Comparison of ENCODE assay signal across 8 cellular contexts in the genomic region with DNA sequence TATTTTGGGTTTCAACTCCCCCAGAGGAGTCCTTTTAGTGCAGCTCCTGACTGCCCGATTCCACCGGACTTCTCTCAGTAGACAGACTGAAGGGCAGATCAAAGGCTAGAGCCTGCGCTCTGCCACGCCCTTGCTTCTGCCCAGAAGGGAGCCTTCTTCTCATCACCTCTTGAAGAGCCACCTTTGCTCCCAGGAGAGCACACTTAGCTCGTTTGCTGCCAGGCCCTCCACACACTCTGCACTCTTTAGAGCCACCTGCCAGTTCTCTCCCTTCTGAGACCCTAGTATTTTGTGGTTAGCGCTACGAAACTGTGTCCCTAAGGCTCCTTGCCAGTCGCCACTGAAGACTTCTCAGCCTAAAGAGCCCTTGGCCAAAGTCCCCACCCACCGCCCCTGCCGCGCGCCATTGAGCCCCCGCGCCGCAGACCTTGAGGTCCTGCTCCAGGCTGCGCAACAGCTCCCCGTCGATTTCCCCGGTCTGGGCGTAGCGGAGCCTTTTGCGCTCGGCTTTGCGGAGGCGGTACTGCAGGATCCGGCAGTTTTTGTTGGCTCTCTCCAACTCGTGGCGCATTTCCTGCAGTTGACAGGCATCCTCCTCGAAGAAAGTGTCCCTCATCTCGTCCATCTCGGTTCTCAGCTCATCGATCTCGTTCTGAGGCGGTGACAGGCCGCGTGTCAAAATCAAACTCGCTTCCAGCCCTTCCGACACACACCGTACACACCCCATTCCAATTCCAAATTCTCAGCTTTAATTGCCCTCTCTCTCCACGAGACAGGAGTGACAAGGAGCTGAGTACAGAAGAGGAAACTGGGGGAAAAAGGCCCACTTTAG. TPM values are rescaled to one million over a fixed set of nuclear protein-coding genes. Genes with fewer than 3 reads are reported as not detected.
DNase-seq lines count a peak whose midpoint lies in the region; ATAC-seq, FAIRE-seq and TF ChIP-seq lines count a peak whose summit lies in the region.

No MANE protein-coding gene starts in this region.

- intact Hi-C loops in kidney (cut with DNase I): no loop called here

- TF ChIP-seq CTCF in cardiac fibroblast (IDR thresholded peaks at IDR 0.05; ENCODE audit: low read depth, low read length): no peak
- no peak for TF ChIP-seq CTCF in kidney (IDR thresholded peaks at IDR 0.05; ENCODE audit: borderline replicate concordance, extremely low read depth, insufficient read depth)

- H3K27me3 Mint-ChIP-seq in T-helper 17 cell: peaks cover 11% of the 10 kb centered on the region

- H3K27ac ChIP-seq in kidney (ENCODE audit: low read depth in 2 of 2, low read length in 2 of 2): no peak overlapping the region

- peaks cover 2% of the 10 kb centered on the region for H3K36me3 Mint-ChIP-seq in T-helper 17 cell (ENCODE audit: low read depth)

- H3K4me1 ChIP-seq in kidney (ENCODE audit: control insufficient read depth in 1 of 2, insufficient read depth in 1 of 2, low read depth in 1 of 2, low read length in 2 of 2): peaks cover 3 to 10% of the 10 kb centered on the region in 2 donors

- in situ Hi-C loops in G401 (cut with HindIII; ENCODE audit: low sequenced_read_pairs): no loop called here

- ATAC-seq in T-helper 17 cell (peak; percentile 35), GM18498 (IDR thresholded peaks at IDR 0.05; ENCODE audit: unreplicated experiment) (no peak)

- peaks cover 32% of the 10 kb centered on the region for H3K4me1 Mint-ChIP-seq in T-helper 17 cell

- H3K9ac ChIP-seq in kidney (ENCODE audit: low read length in 2 of 2): no peak overlapping the region

- FAIRE-seq in kidney (lab: Jason Lieb, UNC): no peak

- no peaks in the 10 kb centered on the region for H3K9me3 ChIP-seq in T-helper 17 cell (ENCODE audit: control insufficient read depth, low read length, poor library complexity, severe bottlenecking)
- no peaks in the 10 kb centered on the region for H3K9me3 ChIP-seq in kidney (ENCODE audit: control insufficient read depth in 1 of 2, low read length in 2 of 2)

- H3K4me3 ChIP-seq in cardiac fibroblast (replicated peaks in 1 of 2; ENCODE audit: low read depth in 2 of 2, low read length in 2 of 2) (peak overlapping the region; percentile 70 to 71), kidney (ENCODE audit: low read length in 2 of 2) (peak overlapping the region; percentile 52 to 55)

- no peaks in the 10 kb centered on the region for H3K36me3 ChIP-seq in kidney (ENCODE audit: control insufficient read depth in 1 of 2, insufficient read depth in 2 of 2, low read length in 2 of 2)

- H3K4me3 Mint-ChIP-seq in T-helper 17 cell: peak overlapping the region; percentile 94

- H3K27ac Mint-ChIP-seq in T-helper 17 cell: peak overlapping the region; percentile 72

- DNase-seq in G401 (ENCODE audit: low spot score): peak; percentile 82
- peak; percentile 22 to 36 (median 35) for DNase-seq in T-helper 17 cell
- DNase-seq in cardiac fibroblast (ENCODE audit: low read depth in 2 of 2): peak; percentile 44 to 69
- DNase-seq in kidney: peak; percentile 66
- peak; percentile 67 for DNase-seq in stimulated activated CD4-positive, alpha-beta T cell treated with anti-CD3 and anti-CD28 coated beads, Interleukin-15, amount 100 ng/mL, for 24 hours
- no peak for DNase-seq in NCI-H2081 (lab: John Stamatoyannopoulos, UW)
- DNase-seq in NCI-H524 treated with DMSO at 0.1 percent for 48 hours (lab: John Stamatoyannopoulos, UW): no peak

RNA-seq across cellular contexts. Expression of a gene that starts 55.4 kb away (rescaled TPM):
- 0.49 TPM in 1 of 2 replicates, not detected in the other for total RNA-seq in G401 (2014; rRNA removed; shearing (Covaris generic))
- total RNA-seq in T-helper 17 cell (1 to 10 TPM; 3.5 to 5.1 TPM), kidney (2.7 TPM)
- polyA plus RNA-seq in kidney (ENCODE audit: insufficient read depth, low read depth, low replicate concordance): 0.47 TPM

Comparison
In these comparisons a context has a peak if more than half of its experiments do, and no peak if none do; other contexts are left out.
1. DNase-seq: peak in G401 (single experiment), T-helper 17 cell (3 of 3), cardiac fibroblast (2 of 2), kidney (single experiment) and stimulated activated CD4-positive, alpha-beta T cell treated with anti-CD3 and anti-CD28 coated beads, Interleukin-15, amount 100 ng/mL, for 24 hours (single experiment); none in NCI-H2081 (0 of 2) and NCI-H524 treated with DMSO at 0.1 percent for 48 hours (single experiment).